Comparison of ENCODE assay signal across 6 cellular contexts in the genomic region with DNA sequence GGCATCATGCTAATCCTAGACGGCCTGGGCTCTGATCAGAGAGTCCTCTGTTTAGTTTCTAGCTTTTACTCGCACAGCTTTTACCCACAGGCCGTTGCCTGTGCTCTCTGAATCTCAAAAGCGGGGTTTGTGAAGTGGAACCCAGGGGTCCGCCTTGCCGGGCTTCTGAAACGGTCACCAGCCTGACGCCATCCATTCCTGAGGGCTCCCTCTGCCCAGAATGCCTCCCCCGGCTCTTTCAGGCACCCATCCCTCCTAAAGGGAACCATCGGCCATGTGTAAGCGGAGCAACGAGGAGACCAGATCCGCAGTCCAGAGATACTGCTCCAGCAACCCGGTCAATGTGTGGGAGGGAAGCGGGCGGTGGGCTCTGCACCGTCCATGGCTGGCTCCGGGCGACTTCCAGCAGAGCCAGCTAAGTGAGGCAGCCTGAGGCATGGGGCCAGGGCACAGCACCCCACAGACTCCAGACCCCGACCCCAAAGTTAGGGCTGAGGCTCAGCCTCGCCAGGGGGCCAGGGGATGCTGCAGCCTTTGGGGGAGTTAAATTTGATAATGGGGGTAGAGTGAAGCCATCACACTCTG. TPM values are rescaled to one million over a fixed set of nuclear protein-coding genes. Genes with fewer than 3 reads are reported as not detected.
"Had no signal": no experiment of that assay in that cellular context is flagged by ENCODE, and none has a peak within 500 bp of the region (broad histone marks: within the 10 kb centered on the region; RNA-seq: fewer than 3 reads in every experiment).

No MANE protein-coding gene starts in this region.

- H3K4me3 Mint-ChIP-seq: GM23338, H9 had no signal

- H3K4me1 Mint-ChIP-seq: GM23338, H9 had no signal

- H3K9me3 Mint-ChIP-seq: GM23338, H9 had no signal

- H2AFZ ChIP-seq: GM23338 had no signal

- DNase-seq: H9, HCEC 1CT, IMR-90 had no signal

- H3K27ac Mint-ChIP-seq: GM23338 had no signal

- ATAC-seq: GM23338, K562 had no signal

- H3K4me2 ChIP-seq: GM23338 had no signal

- H3K4me3 ChIP-seq: GM23338, K562 had no signal

RNA-seq across cellular contexts. Expression of gene SALL3, which starts 28.8 kb away (rescaled TPM):
- total RNA-seq: HT-29, IMR-90, K562 had no signal
- polyA plus RNA-seq: IMR-90, K562 had no signal
